In genomic region chr5:175246242-175246891, GRCh38 we compare ENCODE assay signal across 10 cellular contexts.
A peak's percentile ranks its signal among the peaks of the same experiment; 100 is the strongest.
DNase-seq lines count a peak whose midpoint lies in the region; ATAC-seq and TF ChIP-seq lines count a peak whose summit lies in the region.
"Had no signal": no experiment of that assay in that cellular context is flagged by ENCODE, and none has a peak within 500 bp of the region (broad histone marks: within the 10 kb centered on the region; RNA-seq: fewer than 3 reads in every experiment).

No MANE protein-coding gene starts in this region.

- intact Hi-C loops in mammary epithelial cell (cut with micrococcal nuclease) = no loop called here

- H2AFZ ChIP-seq in mammary epithelial cell (ENCODE audit: low read depth, low read length) (no peak overlapping the region), osteoblast (ENCODE audit: low read length) (peak overlapping the region; percentile 88)

- CTCF ChIA-PET in BJ (lab: Yijun Ruan, JAX) = no interaction called here
- CTCF ChIA-PET in mammary epithelial cell (lab: Charles Lee; ENCODE audit: low non-redundant PET) = no interaction called here

- peak; percentile 61 for DNase-seq in BJ (ENCODE audit: low read depth)
- peak; percentile 99 for DNase-seq in M059J (ENCODE audit: low read depth)
- peak; percentile 0 for DNase-seq in mammary epithelial cell
- peak; percentile 86 for DNase-seq in osteoblast (ENCODE audit: insufficient read length, low spot score, missing footprints)
- DNase-seq in NCI-H510A (lab: John Stamatoyannopoulos, UW) = no peak
- no peak for DNase-seq in NCI-H1436 (lab: John Stamatoyannopoulos, UW)
- no peak for DNase-seq in HuH-7 (ENCODE audit: low spot score)
- DNase-seq: NCI-H510A treated with DMSO at 0.1 percent for 48 hours had no signal

- H3K36me3 ChIP-seq in BJ (ENCODE audit: control insufficient read depth, insufficient read depth, low read length) (no peaks in the 10 kb centered on the region), mammary epithelial cell (ENCODE audit: insufficient read depth, low read length) (no peaks in the 10 kb centered on the region), osteoblast (ENCODE audit: insufficient read depth, low read length) (no peaks in the 10 kb centered on the region)

- H3K4me1 ChIP-seq in mammary epithelial cell (ENCODE audit: insufficient read depth, low read length) (no peaks in the 10 kb centered on the region), osteoblast (ENCODE audit: insufficient read depth, low read length) (peaks cover 22% of the 10 kb centered on the region)

- H4K20me1 ChIP-seq in mammary epithelial cell (ENCODE audit: insufficient read depth, low read length) (no peaks in the 10 kb centered on the region), osteoblast (ENCODE audit: insufficient read depth, low read length) (no peaks in the 10 kb centered on the region)

- 54% methylated on average over 4 of the region's 8 CpGs for WGBS in mammary epithelial cell (ENCODE audit: low coverage, missing lambda C conversion rate)

- no peaks in the 10 kb centered on the region for H3K27me3 ChIP-seq in BJ (ENCODE audit: control insufficient read depth, insufficient read depth, low read length)
- H3K27me3 ChIP-seq in mammary epithelial cell (ENCODE audit: insufficient read depth, low read length) = no peaks in the 10 kb centered on the region
- no peaks in the 10 kb centered on the region for H3K27me3 ChIP-seq in osteoblast (ENCODE audit: insufficient read depth, low read length)

- BruUV-seq in mammary epithelial cell (replicated peaks; lab: Mats Ljungman, UMichigan) = no TSS peak

- H3K27ac ChIP-seq in mammary epithelial cell (ENCODE audit: insufficient read depth, low read depth, low read length) = no peak overlapping the region
- H3K27ac ChIP-seq in osteoblast (ENCODE audit: low read depth, low read length) = peak overlapping the region; percentile 91

- POLR2A ChIA-PET in BJ (lab: Charles Lee) = no interaction called here

- dilution Hi-C loops in mammary epithelial cell (cut with HindIII; ENCODE audit: low sequenced_read_pairs) = no loop called here

- H3K4me3 ChIP-seq in BJ (ENCODE audit: low read depth, low read length) = no peak overlapping the region
- no peak overlapping the region for H3K4me3 ChIP-seq in mammary epithelial cell (replicated peaks in 1 of 3; ENCODE audit: insufficient read depth in 1 of 3, low read depth in 2 of 3, low read length in 3 of 3)
- H3K4me3 ChIP-seq in osteoblast (ENCODE audit: insufficient read depth, low read length) = peak overlapping the region; percentile 40
- H3K4me3 ChIP-seq: skin epidermis had no signal

- no peak overlapping the region for H3K4me2 ChIP-seq in mammary epithelial cell (ENCODE audit: insufficient read depth, low read depth, low read length)
- peak overlapping the region; percentile 76 for H3K4me2 ChIP-seq in osteoblast (ENCODE audit: insufficient read depth, low read length)

- H3K79me2 ChIP-seq in mammary epithelial cell (ENCODE audit: insufficient read depth, low read length) = no peaks in the 10 kb centered on the region
- H3K79me2 ChIP-seq in osteoblast (ENCODE audit: insufficient read depth, low read length) = no peaks in the 10 kb centered on the region

- peaks cover 9% of the 10 kb centered on the region for H3K9me3 ChIP-seq in mammary epithelial cell (replicated peaks; ENCODE audit: insufficient read depth, low read length)
- H3K9me3 ChIP-seq in osteoblast (ENCODE audit: low read depth, low read length) = no peaks in the 10 kb centered on the region

- no peak for ATAC-seq in HG03039 (IDR thresholded peaks at IDR 0.05; ENCODE audit: unreplicated experiment)

- no peak for TF ChIP-seq CTCF in BJ (IDR thresholded peaks at IDR 0.05; ENCODE audit: insufficient read depth, low read depth, low read length)
- TF ChIP-seq CTCF in mammary epithelial cell (conservative IDR thresholded peaks at IDR 0.05 in 1 of 2, IDR thresholded peaks at IDR 0.05 in 1 of 2; ENCODE audit: extremely low read depth in 1 of 2, insufficient read depth in 1 of 2, low read depth in 1 of 2, low read length in 2 of 2) = no peak
- no peak for TF ChIP-seq CTCF in osteoblast (IDR thresholded peaks at IDR 0.05; ENCODE audit: extremely low read depth, low read depth, low read length)

- in situ Hi-C loops in mammary epithelial cell (cut with MboI; ENCODE audit: low sequenced_read_pairs in 2 of 2) = no loop called here

- H3K9ac ChIP-seq in mammary epithelial cell (ENCODE audit: insufficient read depth, low read length) = no peak overlapping the region

Comparison
In these comparisons a context has a peak if more than half of its experiments do, and no peak if none do; other contexts are left out.
1. DNase-seq: peak in BJ (single experiment), M059J (single experiment), mammary epithelial cell (single experiment) and osteoblast (single experiment); none in NCI-H510A (single experiment), NCI-H1436 (single experiment) and HuH-7 (single experiment).